Comparison of ENCODE assay signal across 33 cellular contexts in the genomic region with DNA sequence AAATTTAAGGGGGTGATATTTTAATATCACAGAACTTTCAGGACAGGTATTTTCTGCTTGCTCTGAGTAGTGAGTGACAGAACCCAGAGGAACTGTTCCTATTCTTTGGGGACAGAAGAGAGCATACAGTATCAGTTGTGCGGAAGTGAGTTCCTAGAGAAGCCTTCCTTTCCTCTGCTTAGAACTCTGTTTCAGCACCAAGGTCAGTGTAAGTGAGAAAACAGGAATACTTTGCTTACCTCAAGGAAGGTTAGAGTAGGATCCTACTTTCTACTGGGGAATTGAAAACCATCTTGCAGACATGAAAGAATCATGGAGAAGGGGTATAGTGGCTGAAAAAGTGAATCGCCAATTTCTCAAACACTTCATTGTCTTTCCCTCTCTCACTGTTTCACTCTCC.
"Had no signal": no experiment of that assay in that cellular context is flagged by ENCODE, and none has a peak within 500 bp of the region (broad histone marks: within the 10 kb centered on the region; RNA-seq: fewer than 3 reads in every experiment).

No MANE protein-coding gene starts in this region.

- H3K36me3 Mint-ChIP-seq: activated naive CD8-positive, alpha-beta T cell had no signal

- H3K27me3 ChIP-seq: brain microvascular endothelial cell, esophagus muscularis mucosa, foreskin keratinocyte, gastrocnemius medialis, heart left ventricle had no signal

- H3K9me3 ChIP-seq: gastrocnemius medialis had no signal

- H3K4me1 ChIP-seq: esophagus muscularis mucosa, foreskin keratinocyte, gastrocnemius medialis, heart left ventricle had no signal

- H3K4me3 ChIP-seq: coronary artery, esophagus muscularis mucosa, gastrocnemius medialis, heart left ventricle had no signal

- H3K27ac ChIP-seq: brain microvascular endothelial cell, coronary artery, esophagus muscularis mucosa, foreskin keratinocyte, gastrocnemius medialis, heart left ventricle, VCaP had no signal

- H3K27ac Mint-ChIP-seq: activated CD4-positive, alpha-beta T cell treated with anti-CD3 and anti-CD28 coated beads, Interleukin-2, amount 10 ng/mL, durations not matched to agents 7 days and 5 days; activated CD8-positive, alpha-beta T cell treated with anti-CD3 and anti-CD28 coated beads for 36 hours; activated naive CD8-positive, alpha-beta T cell; activated T-helper 17 cell treated with anti-CD3 and anti-CD28 coated beads, Interleukin-2, amount 50 U/mL, for 72 hours; effector memory CD8-positive, alpha-beta T cell; T-helper 17 cell; T-helper 2 cell treated with Interferon-gamma antibody and Interleukin-4, amounts not matched to agents 5 μg/mL and 100 μg/mL, for 36 hours; WTC11 had no signal

- H3K36me3 ChIP-seq: brain microvascular endothelial cell, esophagus muscularis mucosa, gastrocnemius medialis, heart left ventricle had no signal

- H3K4me1 Mint-ChIP-seq: activated CD4-positive, alpha-beta T cell treated with anti-CD3 and anti-CD28 coated beads, Interleukin-2, amount 10 ng/mL, durations not matched to agents 7 days and 5 days; activated T-helper 17 cell treated with anti-CD3 and anti-CD28 coated beads, Interleukin-2, amount 50 U/mL, for 72 hours; central memory CD8-positive, alpha-beta T cell; T-helper 17 cell; WTC11 had no signal

- H3K27me3 Mint-ChIP-seq: activated CD4-positive, alpha-beta T cell treated with anti-CD3 and anti-CD28 coated beads, Interleukin-2, amount 10 ng/mL, durations not matched to agents 7 days and 5 days; activated CD8-positive, alpha-beta T cell treated with anti-CD3 and anti-CD28 coated beads for 36 hours; activated naive CD8-positive, alpha-beta T cell; activated T-helper 17 cell treated with anti-CD3 and anti-CD28 coated beads, Interleukin-2, amount 50 U/mL, for 72 hours; central memory CD8-positive, alpha-beta T cell; effector memory CD8-positive, alpha-beta T cell; T-helper 17 cell had no signal

- H3K4me3 Mint-ChIP-seq: activated CD4-positive, alpha-beta T cell treated with anti-CD3 and anti-CD28 coated beads, Interleukin-2, amount 10 ng/mL, durations not matched to agents 7 days and 5 days; activated CD8-positive, alpha-beta T cell treated with anti-CD3 and anti-CD28 coated beads for 36 hours; activated naive CD8-positive, alpha-beta T cell; activated T-cell treated with anti-CD3 and anti-CD28 coated beads, Interleukin-2, amount 50 U/mL, for 4 hours; activated T-helper 17 cell treated with anti-CD3 and anti-CD28 coated beads, Interleukin-2, amount 50 U/mL, for 72 hours; central memory CD8-positive, alpha-beta T cell; effector memory CD8-positive, alpha-beta T cell; T-helper 17 cell; T-helper 2 cell treated with Interferon-gamma antibody and Interleukin-4, amounts not matched to agents 5 μg/mL and 100 μg/mL, for 36 hours; WTC11 had no signal

- DNase-seq: activated CD4-positive, alpha-beta T cell treated with anti-CD3 and anti-CD28 coated beads for 1 hour; activated CD4-positive, alpha-beta T cell treated with anti-CD3 and anti-CD28 coated beads for 4 hours; activated CD4-positive, alpha-beta T cell treated with anti-CD3 and anti-CD28 coated beads, Interleukin-2, amount 10 ng/mL, durations not matched to agents 7 days and 5 days; activated CD4-positive, alpha-beta T cell treated with anti-CD3 and anti-CD28 coated beads, Interleukin-2, amount 50 U/mL, for 4 hours; activated CD8-positive, alpha-beta memory T cell treated with anti-CD3 and anti-CD28 coated beads for 24 hours; activated CD8-positive, alpha-beta T cell treated with anti-CD3 and anti-CD28 coated beads for 36 hours; activated effector memory CD4-positive, alpha-beta T cell treated with Interleukin-2 at 50 U/mL for 16 hours; activated gamma-delta T cell treated with Interleukin-2 at 50 U/mL for 16 hours; activated naive CD4-positive, alpha-beta T cell treated with anti-CD3 and anti-CD28 coated beads, Interleukin-2, amount 50 U/mL, for 16 hours; activated naive CD4-positive, alpha-beta T cell treated with Interleukin-2 at 50 U/mL for 16 hours; activated T-cell treated with anti-CD3 and anti-CD28 coated beads, Interleukin-2, amount 50 U/mL, for 4 hours; amniotic stem cell; anterior cingulate cortex; brain microvascular endothelial cell; dermis blood vessel endothelial cell; effector CD4-positive, alpha-beta T cell; effector memory CD8-positive, alpha-beta T cell; erythroblast; foreskin keratinocyte; gastrocnemius medialis; glutamatergic neuron; heart left ventricle; T-helper 1 cell; T-helper 17 cell; T1000 had no signal

- ATAC-seq: activated CD8-positive, alpha-beta T cell treated with anti-CD3 and anti-CD28 coated beads for 36 hours; activated T-cell treated with anti-CD3 and anti-CD28 coated beads, Interleukin-2, amount 50 U/mL, for 4 hours; activated T-helper 17 cell treated with anti-CD3 and anti-CD28 coated beads, Interleukin-2, amount 50 U/mL, for 72 hours; effector memory CD8-positive, alpha-beta T cell; foreskin keratinocyte; gastrocnemius medialis; heart left ventricle; T-helper 17 cell; WTC11 had no signal
